Comparison of ENCODE assay signal across 8 cellular contexts in genomic region chr11:82901165-82901938, GRCh38. TPM values are rescaled to one million over a fixed set of nuclear protein-coding genes. Genes with fewer than 3 reads are reported as not detected.
DNase-seq lines count a peak whose midpoint lies in the region; ATAC-seq and TF ChIP-seq lines count a peak whose summit lies in the region.

TSS of gene DDIAS (plus strand) at chr11:82901736. CDS start at chr11:82914739, 13,003 bp downstream.

- H3K9me3 Mint-ChIP-seq in activated naive CD8-positive, alpha-beta T cell treated with anti-CD3 and anti-CD28 coated beads, Interleukin-2, amount 10 ng/mL, durations not matched to agents 7 days and 5 days = no peaks in the 10 kb centered on the region
- H3K9me3 Mint-ChIP-seq in osteocyte (ENCODE audit: unreplicated experiment) = no peaks in the 10 kb centered on the region

- H3K4me1 ChIP-seq in thyroid gland = peaks cover 0 to 9% of the 10 kb centered on the region in 2 donors

- peak in 1 of 2 donors; percentile 84 for TF ChIP-seq POLR2A in thyroid gland (IDR thresholded peaks at IDR 0.05)

- peaks cover 4% of the 10 kb centered on the region for H3K36me3 Mint-ChIP-seq in activated naive CD8-positive, alpha-beta T cell treated with anti-CD3 and anti-CD28 coated beads, Interleukin-2, amount 10 ng/mL, durations not matched to agents 7 days and 5 days
- H3K36me3 Mint-ChIP-seq in osteocyte (ENCODE audit: unreplicated experiment) = no peaks in the 10 kb centered on the region

- H3K27me3 ChIP-seq in SU-DHL-6 (ENCODE audit: low read length) (no peaks in the 10 kb centered on the region), thyroid gland (no peaks in the 10 kb centered on the region)

- intact Hi-C loops in head of caudate nucleus (cut with DNase I) (loop anchor here (10.0 kb wide), 4 partner anchors 173 to 383 kb away; partner anchors contain the start of genes ANKRD42, CCDC90B, PCF11 and RAB30), thyroid gland (cut with DNase I) (loop anchor here (10.0 kb wide), 3 partner anchors 173 to 913 kb away; partner anchors contain the start of genes ANKRD42 and RAB30)

- TF ChIP-seq CTCF in GM10266 (IDR thresholded peaks at IDR 0.05; ENCODE audit: control insufficient read depth, insufficient read depth, low read depth, missing control alignments) (no peak), SU-DHL-6 (IDR thresholded peaks at IDR 0.05; ENCODE audit: insufficient read depth, low read length, poor library complexity, severe bottlenecking) (no peak), osteocyte (IDR thresholded peaks at IDR 0.05) (no peak), thyroid gland (IDR thresholded peaks at IDR 0.05) (peak in 1 of 6 experiments; percentile 15)

- WGBS in thyroid gland, 2 donors = 1% methylated on average over 33 to 49 of the region's 49 CpGs

- DNase-seq in GM10266 (ENCODE audit: extremely low spot score) (peak; percentile 87), NCI-H128 (lab: John Stamatoyannopoulos, UW; ENCODE audit: unreplicated experiment) (peak; percentile 98), head of caudate nucleus (peak; percentile 87 to 98 (median 95)), osteocyte (ENCODE audit: extremely low spot score, unreplicated experiment) (peak; percentile 95), thyroid gland (peak; percentile 97 to 98)
- DNase-seq in activated naive CD8-positive, alpha-beta T cell treated with anti-CD3 and anti-CD28 coated beads, Interleukin-2, amount 10 ng/mL, durations not matched to agents 7 days and 5 days = peak; percentile 87

- H3K4me1 Mint-ChIP-seq in activated naive CD8-positive, alpha-beta T cell treated with anti-CD3 and anti-CD28 coated beads, Interleukin-2, amount 10 ng/mL, durations not matched to agents 7 days and 5 days = peaks cover 47% of the 10 kb centered on the region
- H3K4me1 Mint-ChIP-seq in osteocyte (ENCODE audit: unreplicated experiment) = peaks cover 22% of the 10 kb centered on the region

- peaks cover 46% of the 10 kb centered on the region for H3K79me2 ChIP-seq in SU-DHL-6 (ENCODE audit: insufficient read depth, low read length)

- peak within 1 kb of the TSS; percentile 64 for H3K9ac ChIP-seq in SU-DHL-6 (ENCODE audit: low read length)

- no peaks in the 10 kb centered on the region for H3K36me3 ChIP-seq in SU-DHL-6 (ENCODE audit: low read length)
- H3K36me3 ChIP-seq in thyroid gland = no peaks in the 10 kb centered on the region

- peak within 1 kb of the TSS; percentile 99 for H3K27ac Mint-ChIP-seq in activated naive CD8-positive, alpha-beta T cell treated with anti-CD3 and anti-CD28 coated beads, Interleukin-2, amount 10 ng/mL, durations not matched to agents 7 days and 5 days
- peak within 1 kb of the TSS; percentile 96 for H3K27ac Mint-ChIP-seq in osteocyte (ENCODE audit: unreplicated experiment)

- peak within 1 kb of the TSS; percentile 85 for H3K4me3 ChIP-seq in SU-DHL-6 (ENCODE audit: insufficient read depth, low read length, poor library complexity, severe bottlenecking)
- H3K4me3 ChIP-seq in thyroid gland (replicated peaks in 1 of 3) = peak within 1 kb of the TSS; percentile 41 to 60 (median 49)

- peak; percentile 75 for ATAC-seq in HG02642 (IDR thresholded peaks at IDR 0.05; ENCODE audit: poor library complexity, unreplicated experiment)
- ATAC-seq in activated naive CD8-positive, alpha-beta T cell treated with anti-CD3 and anti-CD28 coated beads, Interleukin-2, amount 10 ng/mL, durations not matched to agents 7 days and 5 days (ENCODE audit: low read depth) = peak; percentile 62

- no peaks in the 10 kb centered on the region for H3K9me2 ChIP-seq in SU-DHL-6 (replicated peaks; ENCODE audit: insufficient read depth, low read length)

- peak within 1 kb of the TSS; percentile 60 for H3K27ac ChIP-seq in SU-DHL-6 (ENCODE audit: low read depth, low read length)
- H3K27ac ChIP-seq in thyroid gland = peak within 1 kb of the TSS; percentile 77 to 94 (median 92)

- H3F3A ChIP-seq in SU-DHL-6 (ENCODE audit: insufficient read depth) = peaks cover 18% of the 10 kb centered on the region

- POLR2A ChIA-PET in activated naive CD8-positive, alpha-beta T cell treated with anti-CD3 and anti-CD28 coated beads, Interleukin-2, amount 10 ng/mL, durations not matched to agents 7 days and 5 days (lab: Charles Lee) = interaction anchor here (0.6 to 4.0 kb wide), 20 partner anchors 13 to 385 kb away, joined by 3 to 43 read pairs (median 4); partner anchors contain the start of genes ANKRD42, CCDC90B, PCF11 and RAB30

- H3K9me3 ChIP-seq in SU-DHL-6 (ENCODE audit: insufficient read depth, low read length) (no peaks in the 10 kb centered on the region), thyroid gland (no peaks in the 10 kb centered on the region)

- peak within 1 kb of the TSS; percentile 85 for H2AFZ ChIP-seq in SU-DHL-6 (ENCODE audit: low read depth, low read length, severe bottlenecking)

- H3K4me2 ChIP-seq in SU-DHL-6 (ENCODE audit: low read depth, low read length, poor library complexity, severe bottlenecking) = peak within 1 kb of the TSS; percentile 91

- H4K20me1 ChIP-seq in SU-DHL-6 (ENCODE audit: low read depth, low read length) = 0 out of 2 replicates have a peak, but pooled peaks cover 3% of the 10 kb centered on the region

- H3K27me3 Mint-ChIP-seq in activated naive CD8-positive, alpha-beta T cell treated with anti-CD3 and anti-CD28 coated beads, Interleukin-2, amount 10 ng/mL, durations not matched to agents 7 days and 5 days = no peaks in the 10 kb centered on the region
- no peaks in the 10 kb centered on the region for H3K27me3 Mint-ChIP-seq in osteocyte (ENCODE audit: unreplicated experiment)

- peak within 1 kb of the TSS; percentile 99 for H3K4me3 Mint-ChIP-seq in activated naive CD8-positive, alpha-beta T cell treated with anti-CD3 and anti-CD28 coated beads, Interleukin-2, amount 10 ng/mL, durations not matched to agents 7 days and 5 days
- peak within 1 kb of the TSS; percentile 99 for H3K4me3 Mint-ChIP-seq in osteocyte (ENCODE audit: unreplicated experiment)

RNA-seq across cellular contexts. Expression of gene DDIAS, which starts in this region (rescaled TPM):
- 10 to 100 TPM in 1 of 2 experiments, 1 to 10 TPM in 1; 8.8 to 10.6 TPM for total RNA-seq in activated naive CD8-positive, alpha-beta T cell treated with anti-CD3 and anti-CD28 coated beads, Interleukin-2, amount 10 ng/mL, durations not matched to agents 7 days and 5 days
- total RNA-seq in osteocyte (2.5 and 2.9 TPM in 2 replicates), thyroid gland (1 to 10 TPM in 2 of 4 donors, under 1 TPM in 2; 0.25 to 3.3 (median 0.95) TPM)

Comparison
In these comparisons a context has a peak if more than half of its experiments do, and no peak if none do; other contexts are left out.
1. Peak in every context shown above with its lines: DNase-seq, ATAC-seq, H3K4me3 ChIP-seq and H3K27ac ChIP-seq.